Comparison of ENCODE assay signal across 22 cellular contexts in the genomic region with DNA sequence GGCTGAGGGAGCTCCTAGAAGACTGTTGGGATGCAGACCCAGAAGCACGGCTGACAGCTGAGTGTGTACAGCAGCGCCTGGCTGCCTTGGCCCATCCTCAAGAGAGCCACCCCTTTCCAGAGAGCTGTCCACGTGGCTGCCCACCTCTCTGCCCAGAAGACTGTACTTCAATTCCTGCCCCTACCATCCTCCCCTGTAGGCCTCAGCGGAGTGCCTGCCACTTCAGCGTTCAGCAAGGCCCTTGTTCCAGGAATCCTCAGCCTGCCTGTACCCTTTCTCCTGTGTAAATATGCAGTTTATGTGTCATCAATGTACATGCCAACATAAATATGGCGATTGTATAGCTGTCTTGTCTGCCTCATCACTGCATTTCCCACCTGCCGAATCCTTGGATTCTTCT. TPM values are rescaled to one million over a fixed set of nuclear protein-coding genes. Genes with fewer than 3 reads are reported as not detected.
DNase-seq lines count a peak whose midpoint lies in the region; ATAC-seq and TF ChIP-seq lines count a peak whose summit lies in the region.
"Had no signal": no experiment of that assay in that cellular context is flagged by ENCODE, and none has a peak within 500 bp of the region (broad histone marks: within the 10 kb centered on the region; RNA-seq: fewer than 3 reads in every experiment).

No MANE protein-coding gene starts in this region.

- no peak for TF ChIP-seq POLR2A in thyroid gland (IDR thresholded peaks at IDR 0.05)

- intact Hi-C loops in thyroid gland (cut with DNase I), result no loop called here

- H3K4me1 ChIP-seq in SK-N-SH (ENCODE audit: control insufficient read depth in 1 of 2, insufficient read depth in 2 of 2, low read depth in 1 of 2, low read length in 1 of 2), result peaks cover 0 to 8% of the 10 kb centered on the region in 2 experiments; a peak in 3 of 4 replicates
- H3K4me1 ChIP-seq in thyroid gland, result no peaks in the 10 kb centered on the region
- H3K4me1 ChIP-seq: BLaER1, Peyer's patch had no signal

- H3K36me3 ChIP-seq in SK-N-SH (replicated peaks in 1 of 2; ENCODE audit: control insufficient read depth in 1 of 2, insufficient read depth in 2 of 2, low read length in 1 of 2) (no peaks in the 10 kb centered on the region), thyroid gland (no peaks in the 10 kb centered on the region)
- H3K36me3 ChIP-seq: BLaER1, Peyer's patch had no signal

- TF ChIP-seq EP300 in SK-N-SH (IDR thresholded peaks at IDR 0.05; ENCODE audit: borderline replicate concordance in 1 of 2, low read depth in 1 of 2, low read length in 1 of 2), result no peak

- DNase-seq in SHP77 (lab: John Stamatoyannopoulos, UW) (peak; percentile 23 to 38), SHP77 treated with DMSO at 0.1 percent for 48 hours (lab: John Stamatoyannopoulos, UW) (no peak), SK-N-SH (no peak), mesenteric fat pad (ENCODE audit: low spot score) (peak; percentile 57), thyroid gland (peak; percentile 37 to 51), occipital lobe (lab: John Stamatoyannopoulos, UW) (no peak), SK-N-DZ (ENCODE audit: low spot score) (no peak)
- DNase-seq: 8988T; CD8-positive, alpha-beta T cell; DND-41; GDM1; KBM-7; NCI-H1048; NCI-H2081 treated with DMSO at 0.1 percent for 48 hours; NCI-H2227 treated with DMSO at 0.1 percent for 48 hours; NCI-H524 had no signal

- no peaks in the 10 kb centered on the region for H3K79me2 ChIP-seq in SK-N-SH (ENCODE audit: insufficient read depth)

- ATAC-seq in HG02759 (IDR thresholded peaks at IDR 0.05; ENCODE audit: unreplicated experiment), result no peak
- ATAC-seq: CD8-positive, alpha-beta T cell; GM23338; HCT116; Right ventricle myocardium inferior had no signal

- no peaks in the 10 kb centered on the region for H4K20me1 ChIP-seq in SK-N-SH (ENCODE audit: insufficient read depth)
- H4K20me1 ChIP-seq: BLaER1 had no signal

- TF ChIP-seq RAD21 in SK-N-SH (IDR thresholded peaks at IDR 0.05; ENCODE audit: low read length), result no peak

- H3K27ac ChIP-seq in SK-N-SH (ENCODE audit: low read depth in 2 of 2, low read length in 1 of 2) (peak overlapping the region in 1 of 2 experiments; percentile 35; a peak in 1 of 4 replicates), thyroid gland (no peak overlapping the region)
- H3K27ac ChIP-seq: BLaER1, Peyer's patch had no signal

- H3K27me3 ChIP-seq in SK-N-SH (ENCODE audit: insufficient read depth) (no peaks in the 10 kb centered on the region), thyroid gland (no peaks in the 10 kb centered on the region)
- H3K27me3 ChIP-seq: BLaER1, Peyer's patch had no signal

- H3K9ac ChIP-seq in SK-N-SH, result peak overlapping the region; percentile 17; the same call in 1 of the 2 replicates
- H3K9ac ChIP-seq: BLaER1 had no signal

- TF ChIP-seq CTCF in SK-N-SH (IDR thresholded peaks at IDR 0.05) (no peak), thyroid gland (IDR thresholded peaks at IDR 0.05) (no peak)

- H3K4me3 ChIP-seq in SK-N-SH (ENCODE audit: low read depth in 2 of 2, low read length in 1 of 2) (no peak overlapping the region), thyroid gland (replicated peaks in 1 of 3) (no peak overlapping the region)
- H3K4me3 ChIP-seq: BLaER1, GM23338, Peyer's patch had no signal

- WGBS in SK-N-SH (ENCODE audit: low lambda C conversion rate), result 83% methylated on average over 7 of the region's 7 CpGs
- WGBS in thyroid gland, 2 donors, result 50 to 62% methylated on average over 7 of the region's 7 CpGs

- H3K9me2 ChIP-seq in SK-N-SH, result no peaks in the 10 kb centered on the region

- H3K9me3 ChIP-seq in SK-N-SH, result no peaks in the 10 kb centered on the region
- H3K9me3 ChIP-seq in thyroid gland, result no peaks in the 10 kb centered on the region
- H3K9me3 ChIP-seq: BLaER1, Peyer's patch had no signal

- CTCF ChIA-PET in SK-N-SH (lab: Yijun Ruan, JAX), result interaction anchor here (1.1 to 2.2 kb wide), 4 partner anchors 77 to 220 kb away, joined by 3 to 12 read pairs (median 4); no protein-coding TSS in a partner anchor

- no peak overlapping the region for H2AFZ ChIP-seq in SK-N-SH (ENCODE audit: low read depth)
- H2AFZ ChIP-seq: GM23338 had no signal

- POLR2A ChIA-PET in SK-N-SH (lab: Yijun Ruan, JAX), result no interaction called here

- peaks cover 10% of the 10 kb centered on the region for H3F3A ChIP-seq in SK-N-SH (replicated peaks; ENCODE audit: insufficient read depth)

- peak overlapping the region; percentile 61; the same call in 1 of the 2 replicates for H3K4me2 ChIP-seq in SK-N-SH
- H3K4me2 ChIP-seq: BLaER1, GM23338 had no signal

TF ChIP-seq in SK-N-SH, 30 proteins besides CTCF, POLR2A, EP300 and RAD21 (continues in another document):
- TF ChIP-seq SIN3A (IDR thresholded peaks at IDR 0.05; ENCODE audit: borderline replicate concordance, low read depth, low read length) (no peak), TCF12 (IDR thresholded peaks at IDR 0.05) (no peak), CHD2 (IDR thresholded peaks at IDR 0.05; ENCODE audit: low read length, partially characterized antibody) (no peak), GATA2 (CRISPR knock-in tag; IDR thresholded peaks at IDR 0.05) (no peak), SMC3 (IDR thresholded peaks at IDR 0.05; ENCODE audit: low read depth, low read length) (no peak), JUND (IDR thresholded peaks at IDR 0.05) (no peak), ELF1 (IDR thresholded peaks at IDR 0.05) (no peak), GABPA (IDR thresholded peaks at IDR 0.05; ENCODE audit: low read depth) (no peak), POLR2AphosphoS5 (IDR thresholded peaks at IDR 0.05; ENCODE audit: low read depth, low read length) (no peak), TEAD4 (IDR thresholded peaks at IDR 0.05; ENCODE audit: borderline replicate concordance, insufficient read depth) (no peak), TAF1 (IDR thresholded peaks at IDR 0.05; ENCODE audit: borderline replicate concordance, low read depth, low read length) (no peak), RCOR1 (IDR thresholded peaks at IDR 0.05; ENCODE audit: low read length) (no peak), YY1 (IDR thresholded peaks at IDR 0.05; ENCODE audit: low read depth) (no peak), MXI1 (IDR thresholded peaks at IDR 0.05; ENCODE audit: low read depth, low read length) (no peak)
- TF ChIP-seq, protein P1, sequence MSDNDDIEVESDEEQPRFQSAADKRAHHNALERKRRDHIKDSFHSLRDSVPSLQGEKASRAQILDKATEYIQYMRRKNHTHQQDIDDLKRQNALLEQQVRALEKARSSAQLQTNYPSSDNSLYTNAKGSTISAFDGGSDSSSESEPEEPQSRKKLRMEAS (IDR thresholded peaks at IDR 0.05; ENCODE audit: low read depth), result no peak
- TF ChIP-seq, protein P2, sequence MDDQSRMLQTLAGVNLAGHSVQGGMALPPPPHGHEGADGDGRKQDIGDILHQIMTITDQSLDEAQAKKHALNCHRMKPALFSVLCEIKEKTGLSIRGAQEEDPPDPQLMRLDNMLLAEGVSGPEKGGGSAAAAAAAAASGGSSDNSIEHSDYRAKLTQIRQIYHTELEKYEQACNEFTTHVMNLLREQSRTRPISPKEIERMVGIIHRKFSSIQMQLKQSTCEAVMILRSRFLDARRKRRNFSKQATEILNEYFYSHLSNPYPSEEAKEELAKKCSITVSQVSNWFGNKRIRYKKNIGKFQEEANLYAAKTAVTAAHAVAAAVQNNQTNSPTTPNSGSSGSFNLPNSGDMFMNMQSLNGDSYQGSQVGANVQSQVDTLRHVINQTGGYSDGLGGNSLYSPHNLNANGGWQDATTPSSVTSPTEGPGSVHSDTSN (IDR thresholded peaks at IDR 0.05), result no peak

RNA-seq across cellular contexts. Expression of a gene that starts 7.5 kb away (rescaled TPM):
- 0.03 and 0.06 TPM in 2 replicates for polyA plus RNA-seq in SK-N-SH (2012; rRNA removed)
- 0.03 TPM in 1 of 2 replicates, not detected in the other for polyA plus RNA-seq in SK-N-SH (2012; cell fraction: cytosol; rRNA removed)
- 0.05 and 0.16 TPM in 2 replicates for polyA plus RNA-seq in SK-N-SH (2012; cell fraction: nucleus; rRNA removed)
- total RNA-seq in mesenteric fat pad, result not detected
- under 1 TPM in 1 of 4 donors, not detected in 3; 0.40 TPM for total RNA-seq in thyroid gland
- total RNA-seq in occipital lobe, result not detected
- polyA plus RNA-seq in SK-N-DZ (2014; cell fraction: cytosol; rRNA removed), result 7.7 and 9.1 TPM in 2 replicates
- polyA plus RNA-seq in SK-N-DZ (2014; cell fraction: nucleus; rRNA removed), result 15.0 and 16.5 TPM in 2 replicates
- total RNA-seq: CD8-positive, alpha-beta T cell; Right ventricle myocardium inferior had no signal
- polyA plus RNA-seq: GM23338 had no signal

RNA-seq across cellular contexts. Expression of a gene that starts 10.3 kb away (rescaled TPM):
- polyA plus RNA-seq in SK-N-SH (2012; rRNA removed), result 58.5 and 59.3 TPM in 2 replicates
- 62.4 and 69.7 TPM in 2 replicates for polyA plus RNA-seq in SK-N-SH (2012; cell fraction: cytosol; rRNA removed)
- 39.6 and 44.1 TPM in 2 replicates for polyA plus RNA-seq in SK-N-SH (2012; cell fraction: nucleus; rRNA removed)
- total RNA-seq in mesenteric fat pad, result 119 TPM
- total RNA-seq in thyroid gland, result 10 to 100 TPM; 51.6 to 83.6 (median 68.9) TPM
- 5.9 TPM for total RNA-seq in occipital lobe
- polyA plus RNA-seq in SK-N-DZ (2014; cell fraction: cytosol; rRNA removed), result 41.3 and 50.4 TPM in 2 replicates
- polyA plus RNA-seq in SK-N-DZ (2014; cell fraction: nucleus; rRNA removed), result 15.8 and 50.5 TPM in 2 replicates

RNA-seq across cellular contexts. Expression of a gene that starts 20.7 kb away (rescaled TPM):
- polyA plus RNA-seq in SK-N-SH (2012; rRNA removed), result 336 and 368 TPM in 2 replicates
- polyA plus RNA-seq in SK-N-SH (2012; cell fraction: cytosol; rRNA removed), result 425 and 586 TPM in 2 replicates
- polyA plus RNA-seq in SK-N-SH (2012; cell fraction: nucleus; rRNA removed), result 357 and 676 TPM in 2 replicates
- 722 TPM for total RNA-seq in mesenteric fat pad
- 100 to 1,000 TPM; 493 to 555 (median 514) TPM for total RNA-seq in thyroid gland
- total RNA-seq in occipital lobe, result 181 TPM
- polyA plus RNA-seq in SK-N-DZ (2014; cell fraction: cytosol; rRNA removed), result 319 and 354 TPM in 2 replicates
- polyA plus RNA-seq in SK-N-DZ (2014; cell fraction: nucleus; rRNA removed), result 451 and 689 TPM in 2 replicates

RNA-seq across cellular contexts. Expression of a gene that starts 51.2 kb away (rescaled TPM):
- polyA plus RNA-seq in SK-N-SH (2012; rRNA removed), result 12.9 and 18.8 TPM in 2 replicates
- polyA plus RNA-seq in SK-N-SH (2012; cell fraction: cytosol; rRNA removed), result 9.1 and 12.8 TPM in 2 replicates
- polyA plus RNA-seq in SK-N-SH (2012; cell fraction: nucleus; rRNA removed), result 26.1 and 41.3 TPM in 2 replicates
- total RNA-seq in mesenteric fat pad (60.5 TPM), thyroid gland (10 to 100 TPM; 55.9 to 73.1 (median 67.7) TPM), occipital lobe (14.8 TPM)
- 28.3 and 37.7 TPM in 2 replicates for polyA plus RNA-seq in SK-N-DZ (2014; cell fraction: cytosol; rRNA removed)
- 20.2 and 29.3 TPM in 2 replicates for polyA plus RNA-seq in SK-N-DZ (2014; cell fraction: nucleus; rRNA removed)

Comparison
In these comparisons a context has a peak if more than half of its experiments do, and no peak if none do; other contexts are left out.
1. DNase-seq: peak in SHP77 (2 of 2), mesenteric fat pad (single experiment) and thyroid gland (2 of 2); none in SHP77 treated with DMSO at 0.1 percent for 48 hours (single experiment), SK-N-SH (single experiment), occipital lobe (single experiment) and SK-N-DZ (single experiment).